Comparison of ENCODE assay signal across 8 cellular contexts in the genomic region with DNA sequence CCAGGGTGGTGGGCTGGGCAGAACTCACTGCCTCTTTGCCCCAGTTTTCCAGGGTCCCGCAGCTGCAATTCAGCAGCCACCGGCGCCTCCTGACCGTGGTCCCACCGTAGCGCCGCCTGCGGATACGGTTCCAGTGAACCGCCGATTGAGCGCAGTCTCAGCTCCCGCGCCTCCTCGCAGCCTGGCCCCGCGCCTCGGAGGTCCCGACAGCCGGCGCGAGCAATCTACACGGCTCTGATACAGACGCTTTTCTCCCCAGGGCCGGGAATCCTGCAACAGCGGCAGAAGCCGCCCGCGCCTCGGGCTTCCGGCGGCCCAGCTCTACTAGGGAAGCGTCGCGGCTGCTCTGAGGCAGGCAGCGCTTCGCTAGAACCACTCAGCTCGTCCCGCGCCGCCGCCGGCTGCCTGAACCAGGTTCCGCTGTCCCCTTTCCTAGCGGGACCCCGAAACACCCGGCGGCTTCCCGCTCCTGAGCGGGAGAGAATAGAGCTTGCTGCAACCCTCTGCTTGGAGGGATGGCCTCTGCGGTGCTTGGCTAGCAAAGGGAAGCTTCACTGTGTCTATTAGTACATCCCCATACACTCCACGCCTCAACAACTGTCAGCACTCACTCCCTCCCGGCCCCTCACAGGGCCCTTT. TPM values are rescaled to one million over a fixed set of nuclear protein-coding genes. Genes with fewer than 3 reads are reported as not detected.
A peak's percentile ranks its signal among the peaks of the same experiment; 100 is the strongest.
DNase-seq lines count a peak whose midpoint lies in the region; TF ChIP-seq lines count a peak whose summit lies in the region.

No MANE protein-coding gene starts in this region.

- intact Hi-C loops in stomach (cut with DNase I; ENCODE audit: low total_unique reads), result no loop called here

- peak overlapping the region; percentile 29 to 49 (median 38) for H3K4me3 ChIP-seq in stomach

- peaks cover 45 to 99% (median 71%) of the 10 kb centered on the region in 3 donors for H3K27me3 ChIP-seq in stomach

- no peak overlapping the region for H3K27ac ChIP-seq in stomach

- 3 to 8% (median 3%) methylated on average over 10 to 53 of the region's 53 CpGs for WGBS in stomach, 5 donors

- no peaks in the 10 kb centered on the region for H3K9me3 ChIP-seq in stomach

- peaks cover 36 to 42% (median 39%) of the 10 kb centered on the region in 4 donors for H3K4me1 ChIP-seq in stomach

- peak; percentile 20 for DNase-seq in activated naive CD4-positive, alpha-beta T cell treated with Interleukin-2 at 50 U/mL for 16 hours
- no peak for DNase-seq in activated naive CD4-positive, alpha-beta T cell (lab: John Stamatoyannopoulos, UW)
- DNase-seq in amniotic epithelial cell (ENCODE audit: low read depth), result peak; percentile 20
- DNase-seq in iPS-NIHi7 (ENCODE audit: extremely low spot score), result peak; percentile 66
- DNase-seq in stomach, result no peak
- DNase-seq in GM20000 (ENCODE audit: low spot score), result no peak
- DNase-seq in SW 1271 (lab: John Stamatoyannopoulos, UW), result no peak
- no peak for DNase-seq in kidney glomerular epithelial cell (lab: John Stamatoyannopoulos, UW)

- TF ChIP-seq POLR2A in stomach (IDR thresholded peaks at IDR 0.05), result no peak

- TF ChIP-seq EP300 in stomach (IDR thresholded peaks at IDR 0.05), result no peak

- no peak for TF ChIP-seq CTCF in stomach (IDR thresholded peaks at IDR 0.05)
- TF ChIP-seq CTCF in GM20000 (IDR thresholded peaks at IDR 0.05; ENCODE audit: extremely low read depth, missing control alignments), result no peak

- no peaks in the 10 kb centered on the region for H3K36me3 ChIP-seq in stomach

RNA-seq across cellular contexts. Expression of a gene that starts 3.1 kb away (rescaled TPM):
- not detected for total RNA-seq in stomach
- polyA plus RNA-seq in stomach, result under 1 TPM in 1 of 3 donors, not detected in 2; 0.03 TPM

RNA-seq across cellular contexts. Expression of a gene that starts 3.2 kb away (rescaled TPM):
- not detected for total RNA-seq in stomach
- polyA plus RNA-seq in stomach, result not detected

RNA-seq across cellular contexts. Expression of a gene that starts 55.9 kb away (rescaled TPM):
- total RNA-seq in stomach, result not detected
- polyA plus RNA-seq in stomach, result not detected

Comparison
In these comparisons a context has a peak if more than half of its experiments do, and no peak if none do; other contexts are left out.
1. DNase-seq: peak in activated naive CD4-positive, alpha-beta T cell treated with Interleukin-2 at 50 U/mL for 16 hours (single experiment), amniotic epithelial cell (single experiment) and iPS-NIHi7 (single experiment); none in activated naive CD4-positive, alpha-beta T cell (0 of 4), stomach (single experiment), GM20000 (single experiment), SW 1271 (0 of 2) and kidney glomerular epithelial cell (single experiment).